35 cellular contexts compared by ENCODE assay signal in genomic region chr2:103887625-103888024, GRCh38.
"Had no signal": no experiment of that assay in that cellular context is flagged by ENCODE, and none has a peak within 500 bp of the region (broad histone marks: within the 10 kb centered on the region; RNA-seq: fewer than 3 reads in every experiment).

No MANE protein-coding gene starts in this region.

- H3K36me3 ChIP-seq: gastroesophageal sphincter, heart left ventricle, left lung, neural progenitor cell, ovary, right lobe of liver, stomach, tibial artery had no signal

- H3K36me3 Mint-ChIP-seq: naive thymus-derived CD4-positive, alpha-beta T cell; neural progenitor cell; type B pancreatic cell had no signal

- H3K4me3 Mint-ChIP-seq: endodermal cell; naive thymus-derived CD4-positive, alpha-beta T cell; nephron; neural progenitor cell; type B pancreatic cell had no signal

- H3K4me3 ChIP-seq: dorsolateral prefrontal cortex, gastroesophageal sphincter, heart left ventricle, hepatocyte, left lung, neural progenitor cell, ovary, right lobe of liver, stomach, testis, tibial artery had no signal

- H3K4me1 Mint-ChIP-seq: endodermal cell; naive thymus-derived CD4-positive, alpha-beta T cell; nephron had no signal

- H3K27ac ChIP-seq: dorsolateral prefrontal cortex, epithelial cell of prostate, gastroesophageal sphincter, heart left ventricle, hepatocyte, left lung, neural progenitor cell, ovary, right lobe of liver, stomach, testis, tibial artery had no signal

- H3K9me3 ChIP-seq: gastroesophageal sphincter, heart left ventricle, left lung, ovary, right lobe of liver, stomach, testis, tibial artery had no signal

- H3K4me1 ChIP-seq: gastroesophageal sphincter, heart left ventricle, left lung, neural progenitor cell, right lobe of liver, stomach, testis, tibial artery had no signal

- H3K27me3 Mint-ChIP-seq: type B pancreatic cell had no signal

- ATAC-seq: esophagus mucosa; gastroesophageal sphincter; heart left ventricle; left cardiac atrium; left lung; naive thymus-derived CD4-positive, alpha-beta T cell; right lobe of liver had no signal

- FAIRE-seq: colon, islet of Langerhans, small intestine, urothelium cell line had no signal

- H3K27ac Mint-ChIP-seq: endodermal cell; naive thymus-derived CD4-positive, alpha-beta T cell; nephron; neural progenitor cell; type B pancreatic cell had no signal

- DNase-seq: cerebellar nuclear complex; dorsolateral prefrontal cortex; effector CD8-positive, alpha-beta T cell; endodermal cell; foreskin fibroblast; heart left ventricle; left cardiac atrium; left lung; mammary epithelial cell; mesendoderm; midbrain; naive thymus-derived CD4-positive, alpha-beta T cell; nucleus accumbens; ovary; posterior cingulate gyrus; retina; right lobe of liver; small intestine; stimulated activated CD4-positive, alpha-beta T cell treated with anti-CD3 and anti-CD28 coated beads, Interleukin-15, amount 100 ng/mL, for 24 hours; stimulated activated CD4-positive, alpha-beta T cell treated with anti-CD3 and anti-CD28 coated beads, Interleukin-4, amount 100 ng/mL, for 1 hour; stimulated activated CD8-positive, alpha-beta memory T cell treated with anti-CD3 and anti-CD28 coated beads, Interleukin-4, amount 100 ng/mL, for 48 hours; stimulated activated naive CD4-positive, alpha-beta T cell treated with Interleukin-2 at 50 U/mL for 16 hours; stomach; testis; tibial artery had no signal

- H3K27me3 ChIP-seq: dorsolateral prefrontal cortex, gastroesophageal sphincter, heart left ventricle, hepatocyte, left lung, neural progenitor cell, ovary, right lobe of liver, stomach, testis, tibial artery had no signal

- H3K9me3 Mint-ChIP-seq: endodermal cell, nephron, neural progenitor cell, type B pancreatic cell had no signal
